8 cellular contexts compared by ENCODE assay signal in genomic region chr7:10974717-10975032, GRCh38. TPM values are rescaled to one million over a fixed set of nuclear protein-coding genes. Genes with fewer than 3 reads are reported as not detected.
DNase-seq lines count a peak whose midpoint lies in the region; TF ChIP-seq lines count a peak whose summit lies in the region.

No MANE protein-coding gene starts in this region.

- H2AFZ ChIP-seq in neuronal stem cell (ENCODE audit: low read length) = peak overlapping the region; percentile 86

- H3K9me3 Mint-ChIP-seq in activated CD4-positive, alpha-beta T cell treated with anti-CD3 and anti-CD28 coated beads, Interleukin-2, amount 10 ng/mL, durations not matched to agents 24 days and 14 days = peaks cover 4% of the 10 kb centered on the region

- H3K36me3 Mint-ChIP-seq in activated CD4-positive, alpha-beta T cell treated with anti-CD3 and anti-CD28 coated beads, Interleukin-2, amount 10 ng/mL, durations not matched to agents 24 days and 14 days (ENCODE audit: low read depth) = peaks cover 33% of the 10 kb centered on the region

- peak overlapping the region; percentile 71 for H3K4me2 ChIP-seq in neuronal stem cell (ENCODE audit: insufficient read depth, low read length, poor library complexity, severe bottlenecking)

- H3K4ac ChIP-seq in neuronal stem cell (ENCODE audit: low read length) = no peak overlapping the region

- TF ChIP-seq CTCF in dorsolateral prefrontal cortex (IDR thresholded peaks at IDR 0.05 in 54 of 56, conservative IDR thresholded peaks at IDR 0.05 in 2 of 56; ENCODE audit: low read depth in 1 of 56, partially characterized antibody in 56 of 56) (no peak), GM10266 (IDR thresholded peaks at IDR 0.05; ENCODE audit: control insufficient read depth, insufficient read depth, low read depth, missing control alignments) (no peak)

- H3K4me3 Mint-ChIP-seq in activated CD4-positive, alpha-beta T cell treated with anti-CD3 and anti-CD28 coated beads, Interleukin-2, amount 10 ng/mL, durations not matched to agents 24 days and 14 days = peak overlapping the region; percentile 94

- no peak overlapping the region for H2BK120ac ChIP-seq in neuronal stem cell (ENCODE audit: low read depth, low read length)

- no peak overlapping the region for H2BK15ac ChIP-seq in neuronal stem cell (ENCODE audit: low read length)

- no peak overlapping the region for H3K14ac ChIP-seq in neuronal stem cell (ENCODE audit: low read length)

- H4K91ac ChIP-seq in neuronal stem cell (ENCODE audit: low read depth, low read length, poor library complexity) = no peak overlapping the region

- H2BK12ac ChIP-seq in neuronal stem cell (ENCODE audit: low read length) = no peak overlapping the region

- H3K4me1 Mint-ChIP-seq in activated CD4-positive, alpha-beta T cell treated with anti-CD3 and anti-CD28 coated beads, Interleukin-2, amount 10 ng/mL, durations not matched to agents 24 days and 14 days = peaks cover 38% of the 10 kb centered on the region

- H3K79me1 ChIP-seq in neuronal stem cell (ENCODE audit: low read depth, low read length) = peaks cover 2% of the 10 kb centered on the region

- H4K8ac ChIP-seq in neuronal stem cell (ENCODE audit: low read depth, low read length) = no peak overlapping the region

- H2AK5ac ChIP-seq in neuronal stem cell (ENCODE audit: low read depth, low read length) = no peak overlapping the region

- H2BK5ac ChIP-seq in neuronal stem cell (ENCODE audit: low read length) = no peak overlapping the region

- H3K9ac ChIP-seq in neuronal stem cell (ENCODE audit: low read depth, low read length, poor library complexity) = peak overlapping the region; percentile 75

- peaks cover 0 to 42% of the 10 kb centered on the region in 2 donors for H3K36me3 ChIP-seq in neuronal stem cell (replicated peaks in 1 of 2; ENCODE audit: control insufficient read depth in 2 of 2, insufficient read depth in 2 of 2, low read length in 2 of 2)

- H3K4me3 ChIP-seq in dorsolateral prefrontal cortex = peak overlapping the region; percentile 57 to 96 (median 88)
- peak overlapping the region; percentile 64 to 96 for H3K4me3 ChIP-seq in neuronal stem cell (ENCODE audit: low read length in 2 of 2)

- WGBS in neuronal stem cell (ENCODE audit: extremely low coverage in 2 of 2, insufficient read length in 2 of 2, insufficient replicate concordance in 1 of 2), 2 donors = no CpG with 5 or more reads among the region's 3 CpGs

- peak overlapping the region; percentile 93 for H3K27ac Mint-ChIP-seq in activated CD4-positive, alpha-beta T cell treated with anti-CD3 and anti-CD28 coated beads, Interleukin-2, amount 10 ng/mL, durations not matched to agents 24 days and 14 days

- intact Hi-C loops in activated CD4-positive, alpha-beta T cell treated with anti-CD3 and anti-CD28 coated beads, Interleukin-2, amount 10 ng/mL, durations not matched to agents 24 days and 14 days (cut with micrococcal nuclease) = loop anchor here (2.0 kb wide), 1 partner anchor 238 kb away; no protein-coding TSS in a partner anchor
- intact Hi-C loops in dorsolateral prefrontal cortex (cut with DNase I) = no loop called here

- no peaks in the 10 kb centered on the region for H3K27me3 ChIP-seq in dorsolateral prefrontal cortex
- no peaks in the 10 kb centered on the region for H3K27me3 ChIP-seq in neuronal stem cell (ENCODE audit: control insufficient read depth in 3 of 3, insufficient read depth in 3 of 3, low read depth in 1 of 3, low read length in 3 of 3)

- H3K18ac ChIP-seq in neuronal stem cell (ENCODE audit: low read length) = no peak overlapping the region

- H3K27ac ChIP-seq in dorsolateral prefrontal cortex (peak overlapping the region in 5 of 59 donors; percentile 84 to 89 (median 87)), neuronal stem cell (replicated peaks; ENCODE audit: low read length) (no peak overlapping the region)

- no peak for DNase-seq in activated CD4-positive, alpha-beta T cell treated with anti-CD3 and anti-CD28 coated beads, Interleukin-2, amount 10 ng/mL, durations not matched to agents 24 days and 14 days
- no peak for DNase-seq in activated CD4-positive, alpha-beta T cell treated with anti-CD3 and anti-CD28 coated beads, Interleukin-2, amount 50 U/mL, for 4 hours
- DNase-seq in NCI-H446 treated with DMSO at 0.1 percent for 48 hours (lab: John Stamatoyannopoulos, UW) (peak; percentile 12), dorsolateral prefrontal cortex (no peak), neuronal stem cell (ENCODE audit: low spot score) (no peak), GM10266 (ENCODE audit: extremely low spot score) (no peak), germinal center (ENCODE audit: low spot score) (no peak), COLO668 (lab: John Stamatoyannopoulos, UW; ENCODE audit: unreplicated experiment) (no peak)

- peaks cover 0 to 7% of the 10 kb centered on the region in 2 donors for H3K4me1 ChIP-seq in neuronal stem cell (ENCODE audit: control insufficient read depth in 2 of 2, insufficient read depth in 1 of 2, low read depth in 1 of 2, low read length in 2 of 2)

- peaks cover 7% of the 10 kb centered on the region for H3K27me3 Mint-ChIP-seq in activated CD4-positive, alpha-beta T cell treated with anti-CD3 and anti-CD28 coated beads, Interleukin-2, amount 10 ng/mL, durations not matched to agents 24 days and 14 days

- peaks cover 0 to 38% of the 10 kb centered on the region in 2 donors for H3K9me3 ChIP-seq in neuronal stem cell (replicated peaks in 1 of 2; ENCODE audit: control insufficient read depth in 2 of 2, insufficient read depth in 1 of 2, low read depth in 1 of 2, low read length in 2 of 2)

- H3K23ac ChIP-seq in neuronal stem cell (ENCODE audit: low read depth, low read length, poor library complexity) = no peak overlapping the region

RNA-seq across cellular contexts. Expression of gene PHF14, which starts 1.0 kb away (rescaled TPM):
- 36.7 and 42.7 TPM in 2 replicates for total RNA-seq in activated CD4-positive, alpha-beta T cell treated with anti-CD3 and anti-CD28 coated beads, Interleukin-2, amount 10 ng/mL, durations not matched to agents 24 days and 14 days
- total RNA-seq in dorsolateral prefrontal cortex = 10 to 100 TPM; 44.9 to 84.5 (median 61.5) TPM
- polyA plus RNA-seq in neuronal stem cell (2013, experiment 1 of 2) = 59.1 TPM
- polyA plus RNA-seq in neuronal stem cell (2013, experiment 2 of 2) = 60.5 TPM
